Comparison of ENCODE assay signal across 14 cellular contexts in genomic region chr1:243890576-243890975, GRCh38. TPM values are rescaled to one million over a fixed set of nuclear protein-coding genes. Genes with fewer than 3 reads are reported as not detected.
DNase-seq lines count a peak whose midpoint lies in the region; ATAC-seq, FAIRE-seq and TF ChIP-seq lines count a peak whose summit lies in the region.
"Had no signal": no experiment of that assay in that cellular context is flagged by ENCODE, and none has a peak within 500 bp of the region (broad histone marks: within the 10 kb centered on the region; RNA-seq: fewer than 3 reads in every experiment).

No MANE protein-coding gene starts in this region.

- H3K9me3 ChIP-seq in MG63 (no peaks in the 10 kb centered on the region), Karpas-422 (ENCODE audit: low read length) (no peaks in the 10 kb centered on the region)
- H3K9me3 ChIP-seq: heart left ventricle had no signal

- H3K36me3 ChIP-seq in MG63 (no peaks in the 10 kb centered on the region), Karpas-422 (ENCODE audit: insufficient read depth, low read length) (no peaks in the 10 kb centered on the region)
- H3K36me3 ChIP-seq: heart left ventricle had no signal

- DNase-seq in D721Med (ENCODE audit: insufficient read length, low spot score) (no peak), MG63 (peak; percentile 6), dermis blood vessel endothelial cell (peak; percentile 13), neural crest cell (ENCODE audit: low read depth, low spot score) (no peak), Karpas-422 (no peak), NCI-H2171 treated with DMSO at 0.1 percent for 48 hours (lab: John Stamatoyannopoulos, UW) (no peak)
- DNase-seq: CD4-positive, CD25-positive, alpha-beta regulatory T cell; effector memory CD4-positive, alpha-beta T cell; heart left ventricle; NCI-H526; OCI-M1 had no signal

- H3K27me3 Mint-ChIP-seq in neural crest cell (ENCODE audit: low read depth), result no peaks in the 10 kb centered on the region
- H3K27me3 Mint-ChIP-seq: brain had no signal

- H3K9ac ChIP-seq in Karpas-422 (ENCODE audit: low read length), result no peak overlapping the region

- TF ChIP-seq CTCF in D721Med (IDR thresholded peaks at IDR 0.05; ENCODE audit: insufficient read depth, missing control alignments) (no peak), neural crest cell (conservative IDR thresholded peaks at IDR 0.05) (no peak)

- no peaks in the 10 kb centered on the region for H3K9me2 ChIP-seq in Karpas-422 (replicated peaks; ENCODE audit: insufficient read depth, low read length)

- H4K20me1 ChIP-seq in Karpas-422 (ENCODE audit: insufficient read depth, low read depth, low read length), result no peaks in the 10 kb centered on the region

- no peak overlapping the region for H3K4me2 ChIP-seq in Karpas-422 (ENCODE audit: low read depth, low read length, poor library complexity, severe bottlenecking)

- H3K4me3 Mint-ChIP-seq in neural crest cell, result no peak overlapping the region
- H3K4me3 Mint-ChIP-seq: brain; CD4-positive, CD25-positive, alpha-beta regulatory T cell had no signal

- H3K4me3 ChIP-seq in MG63 (no peak overlapping the region), Karpas-422 (ENCODE audit: low read length) (no peak overlapping the region)
- H3K4me3 ChIP-seq: heart left ventricle had no signal

- no peak overlapping the region for H2AFZ ChIP-seq in Karpas-422 (ENCODE audit: low read length)

- no peak overlapping the region for H3K27ac ChIP-seq in Karpas-422 (ENCODE audit: low read length)
- H3K27ac ChIP-seq: heart left ventricle had no signal

- H3K4me1 ChIP-seq in Karpas-422 (ENCODE audit: low read length), result no peaks in the 10 kb centered on the region
- H3K4me1 ChIP-seq: heart left ventricle had no signal

- no peaks in the 10 kb centered on the region for H3K36me3 Mint-ChIP-seq in neural crest cell (ENCODE audit: low read depth)
- H3K36me3 Mint-ChIP-seq: brain; CD4-positive, CD25-positive, alpha-beta regulatory T cell had no signal

- peak; percentile 76 for FAIRE-seq in D721Med (lab: Jason Lieb, UNC)

- H3K27me3 ChIP-seq in MG63 (peaks cover 15% of the 10 kb centered on the region), Karpas-422 (ENCODE audit: low read length) (no peaks in the 10 kb centered on the region)

- no peaks in the 10 kb centered on the region for H3K79me2 ChIP-seq in Karpas-422 (ENCODE audit: low read length)

- no peak for ATAC-seq in HG02981 (IDR thresholded peaks at IDR 0.05; ENCODE audit: unreplicated experiment)
- ATAC-seq in GM21447 (IDR thresholded peaks at IDR 0.05; ENCODE audit: unreplicated experiment), result no peak
- ATAC-seq: heart left ventricle had no signal

- H3K27ac Mint-ChIP-seq in neural crest cell (ENCODE audit: unreplicated experiment), result peak overlapping the region; percentile 36
- H3K27ac Mint-ChIP-seq: brain; CD4-positive, CD25-positive, alpha-beta regulatory T cell had no signal

- H3K9me3 Mint-ChIP-seq in neural crest cell, result no peaks in the 10 kb centered on the region
- H3K9me3 Mint-ChIP-seq: brain had no signal

- H3K4me1 Mint-ChIP-seq in neural crest cell, result no peaks in the 10 kb centered on the region
- H3K4me1 Mint-ChIP-seq: CD4-positive, CD25-positive, alpha-beta regulatory T cell had no signal

RNA-seq across cellular contexts. Expression of gene AKT3, which starts 40.5 kb away (rescaled TPM):
- total RNA-seq in MG63 (2014; rRNA removed; shearing (Covaris generic); ENCODE audit: low replicate concordance), result 4.4 and 8.0 TPM in 2 replicates
- total RNA-seq in dermis blood vessel endothelial cell (86.4 and 87.5 TPM in 2 replicates), neural crest cell (38.2 and 41.3 TPM in 2 replicates)
- total RNA-seq in Karpas-422 (2014; rRNA removed; shearing (Covaris generic); ENCODE audit: low replicate concordance), result 0.11 TPM in 1 of 2 replicates, not detected in the other

Comparison
In these comparisons a context has a peak if more than half of its experiments do, and no peak if none do; other contexts are left out.
1. DNase-seq: peak in MG63 (single experiment) and dermis blood vessel endothelial cell (single experiment); none in D721Med (single experiment), neural crest cell (single experiment), Karpas-422 (single experiment) and NCI-H2171 treated with DMSO at 0.1 percent for 48 hours (single experiment).